18 cellular contexts compared by ENCODE assay signal in the genomic region with DNA sequence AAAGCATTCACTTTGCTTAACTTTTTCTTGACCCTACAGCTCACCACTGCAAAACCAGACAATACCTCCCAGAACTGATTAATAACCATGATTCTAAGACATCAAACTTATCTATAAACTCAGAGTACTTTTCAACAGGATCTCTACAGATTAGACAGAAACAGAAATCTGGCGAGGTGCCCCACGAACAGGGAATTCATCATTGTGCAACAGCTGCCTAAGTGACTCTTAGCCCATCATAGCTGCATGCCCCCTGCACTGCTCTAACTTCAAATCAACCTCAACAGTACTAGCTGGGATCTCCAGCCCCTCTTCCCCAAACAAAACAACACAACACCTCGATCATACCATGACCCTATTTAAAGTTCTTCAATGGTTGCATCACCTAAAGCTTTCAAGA. TPM values are rescaled to one million over a fixed set of nuclear protein-coding genes. Genes with fewer than 3 reads are reported as not detected.
A peak's percentile ranks its signal among the peaks of the same experiment; 100 is the strongest.
DNase-seq lines count a peak whose midpoint lies in the region; ATAC-seq, FAIRE-seq and TF ChIP-seq lines count a peak whose summit lies in the region.
"Had no signal": no experiment of that assay in that cellular context is flagged by ENCODE, and none has a peak within 500 bp of the region (broad histone marks: within the 10 kb centered on the region; RNA-seq: fewer than 3 reads in every experiment).

No MANE protein-coding gene starts in this region.

- TF ChIP-seq POLR2A in GM12891 (IDR thresholded peaks at IDR 0.05; ENCODE audit: low read depth, low read length), result no peak

- no peaks in the 10 kb centered on the region for H3K27me3 Mint-ChIP-seq in natural killer cell (ENCODE audit: low read depth in 2 of 2)
- H3K27me3 Mint-ChIP-seq in natural killer cell treated with Interleukin-12 subunit alpha and Interleukin-12 subunit beta and Interleukin-15 and Interleukin-18, amount 100 ng/mL, for 72 hours, result no peaks in the 10 kb centered on the region
- H3K27me3 Mint-ChIP-seq in activated naive CD8-positive, alpha-beta T cell treated with anti-CD3 and anti-CD28 coated beads for 36 hours, result no peaks in the 10 kb centered on the region

- H3K9me3 Mint-ChIP-seq in natural killer cell, result no peaks in the 10 kb centered on the region
- no peaks in the 10 kb centered on the region for H3K9me3 Mint-ChIP-seq in natural killer cell treated with Interleukin-12 subunit alpha and Interleukin-12 subunit beta and Interleukin-15 and Interleukin-18, amount 100 ng/mL, for 72 hours
- H3K9me3 Mint-ChIP-seq in activated naive CD8-positive, alpha-beta T cell treated with anti-CD3 and anti-CD28 coated beads for 36 hours, result peaks cover 1% of the 10 kb centered on the region

- TF ChIP-seq CTCF in natural killer cell (IDR thresholded peaks at IDR 0.05) (no peak), fibroblast of pulmonary artery (IDR thresholded peaks at IDR 0.05; ENCODE audit: low read length, missing control alignments) (no peak)

- ATAC-seq in natural killer cell (no peak), GM18861 (IDR thresholded peaks at IDR 0.05; ENCODE audit: unreplicated experiment) (no peak)
- ATAC-seq in natural killer cell treated with Interleukin-12 subunit alpha and Interleukin-12 subunit beta and Interleukin-15 and Interleukin-18, amount 100 ng/mL, for 72 hours, result no peak

- H3K4me1 Mint-ChIP-seq in natural killer cell, result peaks cover 10 to 19% of the 10 kb centered on the region in 2 donors
- peaks cover 6 to 10% of the 10 kb centered on the region in 2 donors for H3K4me1 Mint-ChIP-seq in natural killer cell treated with Interleukin-12 subunit alpha and Interleukin-12 subunit beta and Interleukin-15 and Interleukin-18, amount 100 ng/mL, for 72 hours (ENCODE audit: low read depth in 2 of 2)
- peaks cover 3% of the 10 kb centered on the region for H3K4me1 Mint-ChIP-seq in activated naive CD8-positive, alpha-beta T cell treated with anti-CD3 and anti-CD28 coated beads for 36 hours

- H3K4me3 ChIP-seq in fibroblast of pulmonary artery (replicated peaks; ENCODE audit: low read depth, low read length), result no peak overlapping the region
- H3K4me3 ChIP-seq: MG63 had no signal

- no peak for DNase-seq in natural killer cell
- no peak for DNase-seq in natural killer cell treated with Interleukin-12 subunit alpha and Interleukin-12 subunit beta and Interleukin-15 and Interleukin-18, amount 100 ng/mL, for 72 hours (ENCODE audit: low spot score)
- DNase-seq in activated naive CD8-positive, alpha-beta T cell treated with anti-CD3 and anti-CD28 coated beads for 36 hours, result no peak
- peak; percentile 43 for DNase-seq in fibroblast of pulmonary artery (ENCODE audit: low read depth)
- no peak for DNase-seq in iPS-NIHi11 (ENCODE audit: low spot score)
- DNase-seq in GM12891 (ENCODE audit: insufficient read length, low spot score), result no peak
- DNase-seq: ACHN, EL, Karpas-422, MG63, NCI-H1105 treated with DMSO at 0.1 percent for 48 hours, NCI-H187, NCI-H526 treated with DMSO at 0.1 percent for 48 hours, SHP77 treated with DMSO at 0.1 percent for 48 hours had no signal

- no peak overlapping the region for H3K4me3 Mint-ChIP-seq in natural killer cell
- no peak overlapping the region for H3K4me3 Mint-ChIP-seq in natural killer cell treated with Interleukin-12 subunit alpha and Interleukin-12 subunit beta and Interleukin-15 and Interleukin-18, amount 100 ng/mL, for 72 hours
- no peak overlapping the region for H3K4me3 Mint-ChIP-seq in activated naive CD8-positive, alpha-beta T cell treated with anti-CD3 and anti-CD28 coated beads for 36 hours

- peaks cover 12% of the 10 kb centered on the region for H3K36me3 Mint-ChIP-seq in natural killer cell
- peaks cover 37% of the 10 kb centered on the region for H3K36me3 Mint-ChIP-seq in natural killer cell treated with Interleukin-12 subunit alpha and Interleukin-12 subunit beta and Interleukin-15 and Interleukin-18, amount 100 ng/mL, for 72 hours
- H3K36me3 Mint-ChIP-seq in activated naive CD8-positive, alpha-beta T cell treated with anti-CD3 and anti-CD28 coated beads for 36 hours, result peaks cover 38% of the 10 kb centered on the region

- FAIRE-seq in GM12891 (lab: Jason Lieb, UNC), result no peak
- FAIRE-seq: GM19239, H1, RCC 7860 had no signal

- intact Hi-C loops in natural killer cell (cut with micrococcal nuclease), result no loop called here

- H3K27ac Mint-ChIP-seq in natural killer cell, result peak overlapping the region; percentile 28 to 63
- no peak overlapping the region for H3K27ac Mint-ChIP-seq in natural killer cell treated with Interleukin-12 subunit alpha and Interleukin-12 subunit beta and Interleukin-15 and Interleukin-18, amount 100 ng/mL, for 72 hours
- H3K27ac Mint-ChIP-seq in activated naive CD8-positive, alpha-beta T cell treated with anti-CD3 and anti-CD28 coated beads for 36 hours, result peak overlapping the region; percentile 21

TF ChIP-seq in GM12891, 5 proteins besides CTCF, POLR2A, EP300 and RAD21:
- no peak for TF ChIP-seq TAF1 (IDR thresholded peaks at IDR 0.05; ENCODE audit: low read depth, low read length)
- no peak for TF ChIP-seq POU2F2 (IDR thresholded peaks at IDR 0.05; ENCODE audit: low read depth, low read length)
- TF ChIP-seq SPI1 (IDR thresholded peaks at IDR 0.05; ENCODE audit: low read depth, low read length), result no peak
- TF ChIP-seq PAX5 (IDR thresholded peaks at IDR 0.05; ENCODE audit: insufficient read depth, low read length, severe bottlenecking), result no peak
- TF ChIP-seq POLR2AphosphoS5 (IDR thresholded peaks at IDR 0.05; ENCODE audit: low read depth, low read length), result no peak

RNA-seq across cellular contexts. Expression of a gene that starts 16.1 kb away (rescaled TPM):
- under 1 TPM in 1 of 3 donors, not detected in 2; 0.15 TPM for total RNA-seq in natural killer cell
- total RNA-seq in natural killer cell treated with Interleukin-12 subunit alpha and Interleukin-12 subunit beta and Interleukin-15 and Interleukin-18, amount 100 ng/mL, for 72 hours, result under 1 TPM; 0.17 to 0.19 TPM
- total RNA-seq in activated naive CD8-positive, alpha-beta T cell treated with anti-CD3 and anti-CD28 coated beads for 36 hours, result under 1 TPM; 0.21 to 0.22 TPM
- polyA plus RNA-seq in GM12891 (2012; ENCODE audit: low read depth, missing spikeins), result 0.09 TPM

RNA-seq across cellular contexts. Expression of a gene that starts 20.6 kb away (rescaled TPM):
- 10 to 100 TPM; 71.2 to 81.8 (median 78.0) TPM for total RNA-seq in natural killer cell
- total RNA-seq in natural killer cell treated with Interleukin-12 subunit alpha and Interleukin-12 subunit beta and Interleukin-15 and Interleukin-18, amount 100 ng/mL, for 72 hours, result 10 to 100 TPM; 22.3 to 25.4 TPM
- 10 to 100 TPM; 15.6 to 16.8 TPM for total RNA-seq in activated naive CD8-positive, alpha-beta T cell treated with anti-CD3 and anti-CD28 coated beads for 36 hours
- 8.6 TPM for polyA plus RNA-seq in GM12891 (2012; ENCODE audit: low read depth, missing spikeins)

Comparison
In these comparisons a context has a peak if more than half of its experiments do, and no peak if none do; other contexts are left out.
1. H3K27ac Mint-ChIP-seq: peak in natural killer cell (2 of 2) and activated naive CD8-positive, alpha-beta T cell treated with anti-CD3 and anti-CD28 coated beads for 36 hours (single experiment); none in natural killer cell treated with Interleukin-12 subunit alpha and Interleukin-12 subunit beta and Interleukin-15 and Interleukin-18, amount 100 ng/mL, for 72 hours (0 of 2).